Comparison of ENCODE assay signal across 8 cellular contexts in the genomic region with DNA sequence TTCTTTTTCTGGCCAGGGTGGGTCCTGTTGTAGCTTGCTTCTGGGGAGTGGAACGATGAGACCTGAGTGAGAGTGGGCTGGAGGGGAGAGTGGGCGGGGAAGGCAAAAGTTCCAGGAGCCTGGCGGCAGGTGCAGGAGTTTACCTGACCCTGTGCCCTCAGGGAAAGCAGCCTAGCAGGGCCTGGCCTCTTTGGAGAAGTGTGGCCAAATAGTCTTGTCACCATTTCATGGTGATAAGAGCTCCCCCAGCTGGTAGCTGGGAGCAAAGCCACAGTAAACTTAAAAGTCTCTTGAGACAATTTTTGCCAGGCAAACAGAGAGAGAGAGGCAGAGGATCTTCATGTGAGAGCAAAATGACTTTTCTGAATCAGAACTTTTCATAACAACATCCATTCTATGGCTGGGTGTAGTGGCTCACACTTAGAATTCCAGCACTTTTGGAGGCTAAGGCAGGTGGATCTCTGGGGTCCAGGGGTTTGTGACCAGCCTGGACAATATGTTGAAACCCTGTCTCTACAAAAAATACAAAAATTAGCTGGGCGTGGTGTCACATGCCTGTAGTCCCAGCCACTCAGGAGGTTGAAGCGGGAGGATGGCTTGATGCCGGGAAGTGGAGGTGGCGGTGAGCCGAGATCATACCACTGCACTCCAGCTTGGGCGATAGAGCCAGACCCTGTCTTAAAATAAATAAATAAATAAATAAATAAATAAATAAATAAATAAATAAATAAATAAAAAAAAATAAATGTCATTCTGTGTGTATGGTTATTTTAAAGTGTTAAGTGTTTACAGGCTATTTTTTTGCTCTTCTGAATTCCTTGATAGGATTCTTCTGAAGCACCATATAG.
DNase-seq lines count a peak whose midpoint lies in the region; ATAC-seq and TF ChIP-seq lines count a peak whose summit lies in the region.

No MANE protein-coding gene starts in this region.

- no peaks in the 10 kb centered on the region; the same call in 1 of the 2 replicates for H3K36me3 ChIP-seq in Caco-2 (ENCODE audit: control insufficient read depth, insufficient read depth, low read length)
- no peaks in the 10 kb centered on the region; the same call in 1 of the 2 replicates for H3K36me3 ChIP-seq in Panc1 (ENCODE audit: control insufficient read depth, insufficient read depth, low read length)
- peaks cover 0 to 22% (median 2%) of the 10 kb centered on the region in 4 donors for H3K36me3 ChIP-seq in stomach

- DNase-seq in Caco-2 = peak; percentile 87 to 90
- peak; percentile 76 for DNase-seq in LHCN-M2 (ENCODE audit: low read depth)
- peak; percentile 47 for DNase-seq in Panc1 (ENCODE audit: low read depth, low spot score)
- peak; percentile 74 to 75 for DNase-seq in activated T-cell treated with anti-CD3 and anti-CD28 coated beads, Interleukin-2, amount 50 U/mL, for 48 hours
- DNase-seq in fibroblast of mammary gland (ENCODE audit: low read depth) = peak; percentile 81
- DNase-seq in neural crest cell (ENCODE audit: low read depth, low spot score) = peak; percentile 67
- peak; percentile 83 for DNase-seq in stomach

- CTCF ChIA-PET in Caco-2 (lab: Charles Lee) (interaction anchor here (0.6 to 2.1 kb wide), 6 partner anchors 74 to 267 kb away, joined by 3 to 38 read pairs (median 14); a partner anchor contains a TSS), Panc1 (lab: Charles Lee) (interaction anchor here (0.6 to 1.6 kb wide), 10 partner anchors 167 to 633 kb away, joined by 3 to 13 read pairs (median 4); a partner anchor contains a TSS)

- peaks cover 7% of the 10 kb centered on the region for H3K4me1 Mint-ChIP-seq in Caco-2 (ENCODE audit: low read depth, unreplicated experiment)
- H3K4me1 Mint-ChIP-seq in neural crest cell = peaks cover 7% of the 10 kb centered on the region

- TF ChIP-seq CTCF in Caco-2 (IDR thresholded peaks at IDR 0.05; ENCODE audit: insufficient read depth in 1 of 2, low read depth in 1 of 2, low read length in 1 of 2, severe bottlenecking in 1 of 2, unreplicated experiment in 1 of 2) (peak; percentile 84 to 86), Panc1 (IDR thresholded peaks at IDR 0.05) (peak; percentile 82), fibroblast of mammary gland (conservative IDR thresholded peaks at IDR 0.05; ENCODE audit: control insufficient read depth, insufficient read depth, low read depth, low read length) (peak; percentile 90), neural crest cell (conservative IDR thresholded peaks at IDR 0.05) (peak; percentile 87), stomach (IDR thresholded peaks at IDR 0.05) (peak in 5 of 7 experiments; percentile 71 to 89 (median 80))

- H3K27ac Mint-ChIP-seq in Caco-2 (ENCODE audit: unreplicated experiment) = peak overlapping the region; percentile 63
- H3K27ac Mint-ChIP-seq in neural crest cell (ENCODE audit: unreplicated experiment) = no peak overlapping the region

- H3K4me3 Mint-ChIP-seq in Caco-2 (ENCODE audit: unreplicated experiment) (no peak overlapping the region), neural crest cell (no peak overlapping the region)

- H3K27me3 ChIP-seq in Caco-2 (replicated peaks; ENCODE audit: control insufficient read depth, insufficient read depth, low read length) (no peaks in the 10 kb centered on the region), Panc1 (ENCODE audit: control insufficient read depth, insufficient read depth, low read length) (no peaks in the 10 kb centered on the region), stomach (no peaks in the 10 kb centered on the region)

- POLR2A ChIA-PET in Caco-2 (lab: Charles Lee) = interaction anchor here (0.6 to 1.8 kb wide), 3 partner anchors 79 to 786 kb away, joined by 3 to 10 read pairs (median 3); a partner anchor contains a TSS
- POLR2A ChIA-PET in Panc1 (lab: Charles Lee) = no interaction called here

- no peak overlapping the region for H3K4me3 ChIP-seq in Caco-2 (ENCODE audit: low read depth, low read length)
- H3K4me3 ChIP-seq in Panc1 (ENCODE audit: low read depth in 2 of 2, low read length in 2 of 2) = no peak overlapping the region
- no peak overlapping the region for H3K4me3 ChIP-seq in fibroblast of mammary gland (ENCODE audit: control insufficient read depth, low read depth, low read length)
- H3K4me3 ChIP-seq in stomach = no peak overlapping the region

- H3K9me3 ChIP-seq in Caco-2 (no peaks in the 10 kb centered on the region), Panc1 (ENCODE audit: control insufficient read depth, insufficient read depth, low read depth, low read length) (no peaks in the 10 kb centered on the region), stomach (no peaks in the 10 kb centered on the region)

- intact Hi-C loops in Caco-2 (cut with micrococcal nuclease; ENCODE audit: unreplicated experiment) = loop anchor here (1.0 to 2.0 kb wide), 5 partner anchors 107 to 267 kb away; no protein-coding TSS in a partner anchor
- intact Hi-C loops in Panc1 (cut with micrococcal nuclease; ENCODE audit: unreplicated experiment) = loop anchor here (1.0 to 2.0 kb wide), 3 partner anchors 211 to 267 kb away; a partner anchor contains a TSS
- intact Hi-C loops in stomach (cut with DNase I; ENCODE audit: low total_unique reads) = no loop called here

- in situ Hi-C loops in Panc1 (cut with HindIII; ENCODE audit: low pct_unique_long_range_greater_than_20kb, low sequenced_read_pairs) = no loop called here

- WGBS in stomach, 5 donors = 58 to 70% (median 62%) methylated on average over 9 of the region's 9 CpGs

- H3K9me3 Mint-ChIP-seq in Caco-2 (ENCODE audit: unreplicated experiment) (no peaks in the 10 kb centered on the region), neural crest cell (no peaks in the 10 kb centered on the region)

- BruUV-seq in Caco-2 (replicated peaks; lab: Mats Ljungman, UMichigan) = no TSS peak
- no TSS peak for BruUV-seq in Panc1 (replicated peaks; lab: Mats Ljungman, UMichigan)

- H3K27me3 Mint-ChIP-seq in Caco-2 (ENCODE audit: insufficient read depth, unreplicated experiment) = no peaks in the 10 kb centered on the region
- no peaks in the 10 kb centered on the region for H3K27me3 Mint-ChIP-seq in neural crest cell (ENCODE audit: low read depth)

- TF ChIP-seq EP300 in stomach (IDR thresholded peaks at IDR 0.05) = no peak

- H3K36me3 Mint-ChIP-seq in Caco-2 (ENCODE audit: insufficient read depth, unreplicated experiment) (peaks cover 20% of the 10 kb centered on the region), neural crest cell (ENCODE audit: low read depth) (no peaks in the 10 kb centered on the region)

- H3K4me1 ChIP-seq in Caco-2 (peaks cover 11% of the 10 kb centered on the region), Panc1 (ENCODE audit: control insufficient read depth, insufficient read depth, low read length) (no peaks in the 10 kb centered on the region), stomach (peaks cover 5 to 18% (median 11%) of the 10 kb centered on the region in 4 donors)

- H3K27ac ChIP-seq in Panc1 (ENCODE audit: low read length) = no peak overlapping the region
- peak overlapping the region in 1 of 5 donors; percentile 10 for H3K27ac ChIP-seq in stomach

- no peak for TF ChIP-seq POLR2A in stomach (IDR thresholded peaks at IDR 0.05)

- ATAC-seq in GM21529 (IDR thresholded peaks at IDR 0.05; ENCODE audit: unreplicated experiment) (peak; percentile 88), Panc1 (peak; percentile 87)
